Comparison of ENCODE assay signal across 1 cellular context in the genomic region with DNA sequence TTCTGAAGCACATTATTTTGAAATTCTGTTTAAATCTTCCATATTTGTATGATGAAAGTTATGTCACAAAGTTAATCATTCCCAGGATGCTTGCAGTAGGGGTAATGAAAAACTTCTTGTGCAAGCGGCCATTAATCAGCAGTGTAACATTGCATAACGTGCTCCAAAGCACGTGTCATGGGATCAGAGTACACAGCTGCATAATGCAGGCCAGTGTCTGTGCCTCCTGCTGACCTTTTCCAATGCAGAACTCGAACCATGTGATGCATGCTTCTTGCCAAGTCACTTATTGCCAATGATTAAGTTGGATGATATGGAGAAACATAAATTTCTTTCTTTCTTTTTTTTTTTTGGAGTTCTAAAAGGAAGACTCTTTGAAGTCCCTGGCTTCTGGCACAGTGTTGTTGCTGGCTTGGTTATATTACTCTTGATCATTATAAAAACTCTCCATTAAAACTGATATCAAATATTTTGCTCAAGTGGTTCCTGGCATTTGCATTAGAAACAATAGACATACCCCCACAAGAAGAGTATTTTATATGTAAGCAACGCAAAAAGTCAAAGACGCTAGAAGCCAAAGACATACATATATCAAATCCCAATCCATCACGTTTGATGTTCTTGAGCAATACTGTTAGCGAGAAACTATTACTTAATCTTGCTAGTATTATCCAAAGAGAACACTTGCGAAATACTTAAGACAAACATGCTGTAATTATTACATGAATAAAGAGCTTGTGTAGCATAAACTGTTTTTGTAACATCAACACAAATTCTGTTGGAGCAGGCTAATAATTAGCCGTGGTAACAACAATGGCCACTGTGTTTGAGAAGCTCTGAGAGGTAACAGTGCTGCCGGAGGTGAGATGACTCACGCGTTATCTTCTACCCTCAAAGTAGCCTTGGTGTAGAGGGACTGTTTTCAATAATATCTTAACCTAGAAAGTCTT.
TF ChIP-seq lines count a peak whose summit lies in the region.

No MANE protein-coding gene starts in this region.

TF ChIP-seq in K562, 482 proteins besides CTCF, POLR2A, EP300 and RAD21 (continued from another document and continues in another):
- TF ChIP-seq CREM (IDR thresholded peaks at IDR 0.05; ENCODE audit: low read depth): peak; percentile 52; the same call in 1 of the 2 replicates
- no peak for TF ChIP-seq PCBP1 (IDR thresholded peaks at IDR 0.05; ENCODE audit: low read depth, low read length, poor library complexity, severe bottlenecking)
- no peak for TF ChIP-seq ZNF274 (IDR thresholded peaks at IDR 0.05; ENCODE audit: borderline replicate concordance, low read depth, low read length)
- TF ChIP-seq, protein P1, sequence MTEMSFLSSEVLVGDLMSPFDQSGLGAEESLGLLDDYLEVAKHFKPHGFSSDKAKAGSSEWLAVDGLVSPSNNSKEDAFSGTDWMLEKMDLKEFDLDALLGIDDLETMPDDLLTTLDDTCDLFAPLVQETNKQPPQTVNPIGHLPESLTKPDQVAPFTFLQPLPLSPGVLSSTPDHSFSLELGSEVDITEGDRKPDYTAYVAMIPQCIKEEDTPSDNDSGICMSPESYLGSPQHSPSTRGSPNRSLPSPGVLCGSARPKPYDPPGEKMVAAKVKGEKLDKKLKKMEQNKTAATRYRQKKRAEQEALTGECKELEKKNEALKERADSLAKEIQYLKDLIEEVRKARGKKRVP (CRISPR knock-in tag; IDR thresholded peaks at IDR 0.05): no peak
- TF ChIP-seq, protein P2, sequence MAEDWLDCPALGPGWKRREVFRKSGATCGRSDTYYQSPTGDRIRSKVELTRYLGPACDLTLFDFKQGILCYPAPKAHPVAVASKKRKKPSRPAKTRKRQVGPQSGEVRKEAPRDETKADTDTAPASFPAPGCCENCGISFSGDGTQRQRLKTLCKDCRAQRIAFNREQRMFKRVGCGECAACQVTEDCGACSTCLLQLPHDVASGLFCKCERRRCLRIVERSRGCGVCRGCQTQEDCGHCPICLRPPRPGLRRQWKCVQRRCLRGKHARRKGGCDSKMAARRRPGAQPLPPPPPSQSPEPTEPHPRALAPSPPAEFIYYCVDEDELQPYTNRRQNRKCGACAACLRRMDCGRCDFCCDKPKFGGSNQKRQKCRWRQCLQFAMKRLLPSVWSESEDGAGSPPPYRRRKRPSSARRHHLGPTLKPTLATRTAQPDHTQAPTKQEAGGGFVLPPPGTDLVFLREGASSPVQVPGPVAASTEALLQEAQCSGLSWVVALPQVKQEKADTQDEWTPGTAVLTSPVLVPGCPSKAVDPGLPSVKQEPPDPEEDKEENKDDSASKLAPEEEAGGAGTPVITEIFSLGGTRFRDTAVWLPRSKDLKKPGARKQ (CRISPR knock-in tag; IDR thresholded peaks at IDR 0.05): no peak
- no peak for TF ChIP-seq E2F8 (IDR thresholded peaks at IDR 0.05; ENCODE audit: low read depth, partially characterized antibody)
- TF ChIP-seq, protein P3, sequence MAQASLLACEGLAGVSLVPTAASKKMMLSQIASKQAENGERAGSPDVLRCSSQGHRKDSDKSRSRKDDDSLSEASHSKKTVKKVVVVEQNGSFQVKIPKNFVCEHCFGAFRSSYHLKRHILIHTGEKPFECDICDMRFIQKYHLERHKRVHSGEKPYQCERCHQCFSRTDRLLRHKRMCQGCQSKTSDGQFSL (CRISPR knock-in tag; IDR thresholded peaks at IDR 0.05): no peak
- TF ChIP-seq, protein P3 (tag; IDR thresholded peaks at IDR 0.05): no peak
- no peak for TF ChIP-seq ELF1 (tag; IDR thresholded peaks at IDR 0.05)
- TF ChIP-seq MTF1 (CRISPR knock-in tag; IDR thresholded peaks at IDR 0.05; ENCODE audit: borderline replicate concordance): no peak
- TF ChIP-seq ZNF785 (CRISPR knock-in tag; IDR thresholded peaks at IDR 0.05): no peak
- no peak for TF ChIP-seq ZFPM2 (CRISPR knock-in tag; IDR thresholded peaks at IDR 0.05)
- TF ChIP-seq FOXA3 (CRISPR knock-in tag; conservative IDR thresholded peaks at IDR 0.05 in 1 of 2, IDR thresholded peaks at IDR 0.05 in 1 of 2): peak; percentile 35 to 64; a peak in 1 of 4 replicates
- no peak for TF ChIP-seq PPARD (CRISPR knock-in tag; IDR thresholded peaks at IDR 0.05)
- TF ChIP-seq LARP7 (IDR thresholded peaks at IDR 0.05): no peak
- TF ChIP-seq SUPT5H (IDR thresholded peaks at IDR 0.05): no peak
- no peak for TF ChIP-seq ZNF780A (CRISPR knock-in tag; IDR thresholded peaks at IDR 0.05)
- TF ChIP-seq ELK1 (CRISPR knock-in tag; IDR thresholded peaks at IDR 0.05): no peak
- TF ChIP-seq HMG20B (CRISPR knock-in tag; IDR thresholded peaks at IDR 0.05): no peak
- TF ChIP-seq, protein P4, sequence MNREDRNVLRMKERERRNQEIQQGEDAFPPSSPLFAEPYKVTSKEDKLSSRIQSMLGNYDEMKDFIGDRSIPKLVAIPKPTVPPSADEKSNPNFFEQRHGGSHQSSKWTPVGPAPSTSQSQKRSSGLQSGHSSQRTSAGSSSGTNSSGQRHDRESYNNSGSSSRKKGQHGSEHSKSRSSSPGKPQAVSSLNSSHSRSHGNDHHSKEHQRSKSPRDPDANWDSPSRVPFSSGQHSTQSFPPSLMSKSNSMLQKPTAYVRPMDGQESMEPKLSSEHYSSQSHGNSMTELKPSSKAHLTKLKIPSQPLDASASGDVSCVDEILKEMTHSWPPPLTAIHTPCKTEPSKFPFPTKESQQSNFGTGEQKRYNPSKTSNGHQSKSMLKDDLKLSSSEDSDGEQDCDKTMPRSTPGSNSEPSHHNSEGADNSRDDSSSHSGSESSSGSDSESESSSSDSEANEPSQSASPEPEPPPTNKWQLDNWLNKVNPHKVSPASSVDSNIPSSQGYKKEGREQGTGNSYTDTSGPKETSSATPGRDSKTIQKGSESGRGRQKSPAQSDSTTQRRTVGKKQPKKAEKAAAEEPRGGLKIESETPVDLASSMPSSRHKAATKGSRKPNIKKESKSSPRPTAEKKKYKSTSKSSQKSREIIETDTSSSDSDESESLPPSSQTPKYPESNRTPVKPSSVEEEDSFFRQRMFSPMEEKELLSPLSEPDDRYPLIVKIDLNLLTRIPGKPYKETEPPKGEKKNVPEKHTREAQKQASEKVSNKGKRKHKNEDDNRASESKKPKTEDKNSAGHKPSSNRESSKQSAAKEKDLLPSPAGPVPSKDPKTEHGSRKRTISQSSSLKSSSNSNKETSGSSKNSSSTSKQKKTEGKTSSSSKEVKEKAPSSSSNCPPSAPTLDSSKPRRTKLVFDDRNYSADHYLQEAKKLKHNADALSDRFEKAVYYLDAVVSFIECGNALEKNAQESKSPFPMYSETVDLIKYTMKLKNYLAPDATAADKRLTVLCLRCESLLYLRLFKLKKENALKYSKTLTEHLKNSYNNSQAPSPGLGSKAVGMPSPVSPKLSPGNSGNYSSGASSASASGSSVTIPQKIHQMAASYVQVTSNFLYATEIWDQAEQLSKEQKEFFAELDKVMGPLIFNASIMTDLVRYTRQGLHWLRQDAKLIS (CRISPR knock-in tag; IDR thresholded peaks at IDR 0.05): no peak
- TF ChIP-seq THRAP3 (IDR thresholded peaks at IDR 0.05; ENCODE audit: borderline replicate concordance): no peak
- no peak for TF ChIP-seq ERF (CRISPR knock-in tag; IDR thresholded peaks at IDR 0.05)
- TF ChIP-seq XRCC4 (IDR thresholded peaks at IDR 0.05; ENCODE audit: extremely low read depth, insufficient read depth, insufficient read length): no peak
- peak; percentile 66 for TF ChIP-seq HDAC3 (IDR thresholded peaks at IDR 0.05; ENCODE audit: borderline replicate concordance, partially characterized antibody)
- no peak for TF ChIP-seq ZNF778 (CRISPR knock-in tag; IDR thresholded peaks at IDR 0.05)
- no peak for TF ChIP-seq CTBP1 (IDR thresholded peaks at IDR 0.05; ENCODE audit: borderline replicate concordance)
- no peak for TF ChIP-seq SRSF7 (optimal IDR thresholded peaks at IDR 0.05; ENCODE audit: low read depth, low read length)
- TF ChIP-seq ELF4 (CRISPR knock-in tag; IDR thresholded peaks at IDR 0.05): no peak
- TF ChIP-seq JUNB (CRISPR knock-in tag; conservative IDR thresholded peaks at IDR 0.05): no peak
- peak; percentile 63 for TF ChIP-seq CBFA2T3 (IDR thresholded peaks at IDR 0.05)
- no peak for TF ChIP-seq EGR1 (conservative IDR thresholded peaks at IDR 0.05)
- TF ChIP-seq NFATC3 (IDR thresholded peaks at IDR 0.05): no peak
- TF ChIP-seq BCLAF1 (IDR thresholded peaks at IDR 0.05; ENCODE audit: borderline replicate concordance in 1 of 2, control insufficient read depth in 1 of 2, low read depth in 2 of 2, low read length in 1 of 2): no peak
- TF ChIP-seq HNRNPL (IDR thresholded peaks at IDR 0.05; ENCODE audit: low read depth, low read length): no peak
- peak; percentile 72; the same call in 1 of the 2 replicates for TF ChIP-seq SMAD4 (CRISPR knock-in tag; conservative IDR thresholded peaks at IDR 0.05)
- no peak for TF ChIP-seq ZNF3 (CRISPR knock-in tag; IDR thresholded peaks at IDR 0.05)
- TF ChIP-seq NEUROD1 (IDR thresholded peaks at IDR 0.05; ENCODE audit: borderline replicate concordance, low read depth, low read length, partially characterized antibody): no peak
- TF ChIP-seq KDM1A (IDR thresholded peaks at IDR 0.05): 0 out of 4 replicates have a peak, but pooled peaks have one; percentile 11 to 15
- TF ChIP-seq ZNF695 (CRISPR knock-in tag; IDR thresholded peaks at IDR 0.05): no peak
- no peak for TF ChIP-seq ZNF609 (CRISPR knock-in tag; IDR thresholded peaks at IDR 0.05; ENCODE audit: borderline replicate concordance)
